Comparison of ENCODE assay signal across 7 cellular contexts in genomic region chr20:36773123-36773547, GRCh38. TPM values are rescaled to one million over a fixed set of nuclear protein-coding genes. Genes with fewer than 3 reads are reported as not detected.
DNase-seq lines count a peak whose midpoint lies in the region; ATAC-seq and TF ChIP-seq lines count a peak whose summit lies in the region.

No MANE protein-coding gene starts in this region.

- 4% methylated on average over 19 of the region's 19 CpGs for WGBS in HUES64

- H3K4me1 ChIP-seq in HUES64 (ENCODE audit: insufficient read depth, low read length) = peaks cover 2% of the 10 kb centered on the region; the same call in 1 of the 2 replicates

- DNase-seq in MCF 10A (ENCODE audit: unreplicated experiment) = peak; percentile 11
- DNase-seq in mesothelial cell of epicardium (ENCODE audit: low spot score in 2 of 2, unreplicated experiment in 2 of 2) = no peak
- DNase-seq in stimulated activated CD8-positive, alpha-beta memory T cell treated with anti-CD3 and anti-CD28 coated beads, Interleukin-4, amount 100 ng/mL, for 48 hours = no peak
- no peak for DNase-seq in NCI-H1092 treated with DMSO at 0.1 percent for 48 hours (lab: John Stamatoyannopoulos, UW)

- peak overlapping the region; percentile 87 for H3K9ac ChIP-seq in HUES64 (ENCODE audit: low read depth, low read length)

- H3K9me3 Mint-ChIP-seq in MCF 10A (ENCODE audit: unreplicated experiment) (no peaks in the 10 kb centered on the region), mesothelial cell of epicardium (no peaks in the 10 kb centered on the region)

- H3K4me1 Mint-ChIP-seq in MCF 10A (ENCODE audit: insufficient read depth, unreplicated experiment) = peaks cover 8% of the 10 kb centered on the region
- peaks cover 31% of the 10 kb centered on the region for H3K4me1 Mint-ChIP-seq in mesothelial cell of epicardium

- peak overlapping the region; percentile 79 for H3K4me3 Mint-ChIP-seq in MCF 10A (ENCODE audit: unreplicated experiment)
- peak overlapping the region; percentile 80 for H3K4me3 Mint-ChIP-seq in mesothelial cell of epicardium

- H3K27me3 ChIP-seq in HUES64 (ENCODE audit: insufficient read depth, low read length) = no peaks in the 10 kb centered on the region

- CTCF ChIA-PET in MCF 10A (lab: Yijun Ruan, JAX) = interaction anchor here (0.5 to 2.4 kb wide), 15 partner anchors 9 to 366 kb away, joined by 3 to 12 read pairs (median 3); partner anchors contain the start of gene RAB5IF

- H3K36me3 ChIP-seq in HUES64 (ENCODE audit: insufficient read depth, low read length) = peaks cover 27% of the 10 kb centered on the region

- H3K27me3 Mint-ChIP-seq in MCF 10A (ENCODE audit: insufficient read depth, unreplicated experiment) (no peaks in the 10 kb centered on the region), mesothelial cell of epicardium (ENCODE audit: low read depth) (peaks cover 2% of the 10 kb centered on the region)

- H3K27ac ChIP-seq in HUES64 (ENCODE audit: low read depth, low read length) = peak overlapping the region; percentile 64; the same call in 1 of the 2 replicates

- POLR2A ChIA-PET in MCF 10A (lab: Yijun Ruan, JAX) = interaction anchor here (0.6 to 2.9 kb wide), 17 partner anchors 14 to 1789 kb away, joined by 3 to 35 read pairs (median 4); partner anchors contain the start of genes NDRG3, RAB5IF and RPN2

- BruUV-seq in MCF 10A (replicated peaks; lab: Mats Ljungman, UMichigan) = no TSS peak

- TF ChIP-seq CTCF in MCF 10A (IDR thresholded peaks at IDR 0.05; ENCODE audit: unreplicated experiment) = no peak
- no peak for TF ChIP-seq CTCF in mesothelial cell of epicardium (IDR thresholded peaks at IDR 0.05; ENCODE audit: unreplicated experiment)

- intact Hi-C loops in MCF 10A (cut with micrococcal nuclease) = no loop called here

- H3K27ac Mint-ChIP-seq in MCF 10A (ENCODE audit: low read depth, unreplicated experiment) (peak overlapping the region; percentile 90), mesothelial cell of epicardium (peak overlapping the region; percentile 97)

- no peaks in the 10 kb centered on the region for H3K9me3 ChIP-seq in HUES64 (ENCODE audit: insufficient read depth, low read depth, low read length)

- peak overlapping the region; percentile 89 for H3K4me3 ChIP-seq in HUES64 (ENCODE audit: low read length)

- ATAC-seq in GM19351 (IDR thresholded peaks at IDR 0.05; ENCODE audit: unreplicated experiment) (peak; percentile 7), GM19023 (IDR thresholded peaks at IDR 0.05; ENCODE audit: unreplicated experiment) (no peak)

- H3K36me3 Mint-ChIP-seq in MCF 10A (ENCODE audit: insufficient read depth, unreplicated experiment) (peaks cover 13% of the 10 kb centered on the region), mesothelial cell of epicardium (no peaks in the 10 kb centered on the region)

RNA-seq across cellular contexts. Expression of gene DSN1, which starts 0.4 kb away (rescaled TPM):
- 20.7 TPM for polyA plus RNA-seq in HUES64 (2013, experiment 1 of 2)
- polyA plus RNA-seq in HUES64 (2013, experiment 2 of 2) = 20.2 TPM
- total RNA-seq in MCF 10A (2022) (7.8 and 8.4 TPM in 2 replicates), mesothelial cell of epicardium (12.2 to 15.1 TPM (median 13.7 TPM) in 3 replicates)

RNA-seq across cellular contexts. Expression of gene NDRG3, which starts 27.2 kb away (rescaled TPM):
- polyA plus RNA-seq in HUES64 (2013, experiment 1 of 2) = 16.5 TPM
- 19.2 TPM for polyA plus RNA-seq in HUES64 (2013, experiment 2 of 2)
- total RNA-seq in MCF 10A (2022) = 7.5 and 10.3 TPM in 2 replicates
- total RNA-seq in mesothelial cell of epicardium = 23.4 to 24.3 TPM (median 23.6 TPM) in 3 replicates
